Comparison of ENCODE assay signal across 2 cellular contexts in genomic region chr9:14372437-14373318, GRCh38.
TF ChIP-seq lines count a peak whose summit lies in the region.

No MANE protein-coding gene starts in this region.

TF ChIP-seq in A549, 52 proteins besides CTCF, POLR2A, EP300 and RAD21 (continued from another document):
- TF ChIP-seq, protein P1, sequence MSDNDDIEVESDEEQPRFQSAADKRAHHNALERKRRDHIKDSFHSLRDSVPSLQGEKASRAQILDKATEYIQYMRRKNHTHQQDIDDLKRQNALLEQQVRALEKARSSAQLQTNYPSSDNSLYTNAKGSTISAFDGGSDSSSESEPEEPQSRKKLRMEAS (IDR thresholded peaks at IDR 0.05) = 0 out of 2 replicates have a peak, but pooled peaks have one; percentile 23
- peak; percentile 43 to 52; a peak in 3 of 4 replicates for TF ChIP-seq CEBPB (IDR thresholded peaks at IDR 0.05)
- TF ChIP-seq JUN (IDR thresholded peaks at IDR 0.05) = peak in 1 of 2 experiments; percentile 55; a peak in 1 of 5 replicates
- TF ChIP-seq GATA3 (IDR thresholded peaks at IDR 0.05; ENCODE audit: borderline replicate concordance) = peak; percentile 43; the same call in 1 of the 2 replicates
- no peak for TF ChIP-seq CBX8 (IDR thresholded peaks at IDR 0.05)
- TF ChIP-seq JUNB (IDR thresholded peaks at IDR 0.05) = peak; percentile 66; the same call in 1 of the 2 replicates
- peak; percentile 84 for TF ChIP-seq FOSL2 (IDR thresholded peaks at IDR 0.05)
- TF ChIP-seq FOSL2 (CRISPR knock-in tag; IDR thresholded peaks at IDR 0.05) = peak; percentile 86
TF ChIP-seq in A549: peak in this region for 8.

TF ChIP-seq in HepG2, 621 proteins besides CTCF, POLR2A, EP300 and RAD21 (continued from another document):
- TF ChIP-seq ZHX2 (IDR thresholded peaks at IDR 0.05; ENCODE audit: low read depth) (no peak), ZHX2 (CRISPR knock-in tag; IDR thresholded peaks at IDR 0.05; ENCODE audit: borderline replicate concordance) (no peak), GATAD1 (CRISPR knock-in tag; IDR thresholded peaks at IDR 0.05) (no peak), RNF219 (CRISPR knock-in tag; IDR thresholded peaks at IDR 0.05) (no peak), ZNF296 (CRISPR knock-in tag; conservative IDR thresholded peaks at IDR 0.05) (no peak), PCBP2 (optimal IDR thresholded peaks at IDR 0.05; ENCODE audit: low read depth, low read length, poor library complexity, severe bottlenecking) (no peak), ZNF879 (CRISPR knock-in tag; IDR thresholded peaks at IDR 0.05) (no peak), REL (CRISPR knock-in tag; conservative IDR thresholded peaks at IDR 0.05) (no peak), ZNF281 (CRISPR knock-in tag; IDR thresholded peaks at IDR 0.05; ENCODE audit: borderline replicate concordance) (peak; percentile 44; the same call in 1 of the 2 replicates), ELK4 (CRISPR knock-in tag; IDR thresholded peaks at IDR 0.05; ENCODE audit: borderline replicate concordance) (no peak), TEAD3 (CRISPR knock-in tag; optimal IDR thresholded peaks at IDR 0.05; ENCODE audit: borderline replicate concordance) (peak; percentile 58), ARID5B (CRISPR knock-in tag; IDR thresholded peaks at IDR 0.05) (0 out of 2 replicates have a peak, but pooled peaks have one; percentile 36), ZNF574 (CRISPR knock-in tag; IDR thresholded peaks at IDR 0.05) (no peak), MNT (IDR thresholded peaks at IDR 0.05) (no peak), FOSL2 (CRISPR knock-in tag; IDR thresholded peaks at IDR 0.05) (peak; percentile 90), PTBP1 (IDR thresholded peaks at IDR 0.05; ENCODE audit: low read depth, low read length, poor library complexity, severe bottlenecking) (no peak), ZNF18 (CRISPR knock-in tag; IDR thresholded peaks at IDR 0.05; ENCODE audit: insufficient replicate concordance) (no peak), MBNL3 (CRISPR knock-in tag; conservative IDR thresholded peaks at IDR 0.05) (no peak)
- TF ChIP-seq, protein P2, sequence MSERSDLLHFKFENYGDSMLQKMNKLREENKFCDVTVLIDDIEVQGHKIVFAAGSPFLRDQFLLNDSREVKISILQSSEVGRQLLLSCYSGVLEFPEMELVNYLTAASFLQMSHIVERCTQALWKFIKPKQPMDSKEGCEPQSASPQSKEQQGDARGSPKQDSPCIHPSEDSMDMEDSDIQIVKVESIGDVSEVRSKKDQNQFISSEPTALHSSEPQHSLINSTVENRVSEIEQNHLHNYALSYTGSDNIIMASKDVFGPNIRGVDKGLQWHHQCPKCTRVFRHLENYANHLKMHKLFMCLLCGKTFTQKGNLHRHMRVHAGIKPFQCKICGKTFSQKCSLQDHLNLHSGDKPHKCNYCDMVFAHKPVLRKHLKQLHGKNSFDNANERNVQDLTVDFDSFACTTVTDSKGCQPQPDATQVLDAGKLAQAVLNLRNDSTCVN (CRISPR knock-in tag; IDR thresholded peaks at IDR 0.05; ENCODE audit: borderline replicate concordance) = peak; percentile 93
